In the genomic region with DNA sequence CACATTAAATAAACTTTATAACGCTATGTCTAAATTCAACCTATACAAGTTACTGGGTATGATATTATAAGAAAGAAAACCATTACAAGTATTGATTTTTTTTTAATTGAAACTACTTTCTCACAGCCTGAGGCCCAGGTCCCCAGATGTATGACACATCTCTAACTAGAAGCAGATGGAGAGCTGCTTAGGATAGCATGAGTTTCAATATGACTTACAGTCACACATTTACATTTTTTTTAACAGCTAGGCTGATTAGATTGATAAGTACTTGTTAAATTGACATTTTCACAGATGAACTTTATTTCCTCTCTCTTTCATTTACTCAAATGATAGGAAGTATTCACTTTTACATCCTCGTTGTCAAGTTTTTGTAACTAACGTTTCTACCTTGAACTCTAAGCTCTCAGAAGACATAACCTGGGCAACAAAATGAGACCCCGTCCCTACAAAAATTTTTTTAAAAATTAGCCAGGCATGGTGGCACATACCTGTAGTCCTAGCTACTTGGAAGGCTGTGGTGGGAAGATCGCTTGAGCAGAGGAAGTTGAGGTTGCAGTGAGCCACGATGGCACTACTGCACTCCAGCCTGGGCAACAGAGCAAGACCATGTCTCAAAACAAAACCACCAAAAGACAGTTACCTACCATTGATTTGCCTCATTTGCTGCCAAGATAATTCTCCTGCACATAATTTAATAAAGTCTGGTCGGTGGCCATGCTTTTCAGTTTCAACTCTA, we compare ENCODE assay signal across 9 cellular contexts. TPM values are rescaled to one million over a fixed set of nuclear protein-coding genes. Genes with fewer than 3 reads are reported as not detected.
DNase-seq lines count a peak whose midpoint lies in the region; ATAC-seq and TF ChIP-seq lines count a peak whose summit lies in the region.
"Had no signal": no experiment of that assay in that cellular context is flagged by ENCODE, and none has a peak within 500 bp of the region (broad histone marks: within the 10 kb centered on the region; RNA-seq: fewer than 3 reads in every experiment).

No MANE protein-coding gene starts in this region.

- H3K4me3 ChIP-seq in CD8-positive, alpha-beta T cell (ENCODE audit: low read depth, low read length) = no peak overlapping the region
- H3K4me3 ChIP-seq in trophoblast cell (ENCODE audit: low read depth, low read length) = no peak overlapping the region

- no peaks in the 10 kb centered on the region for H3K9me3 Mint-ChIP-seq in CD8-positive, alpha-beta T cell
- no peaks in the 10 kb centered on the region for H3K9me3 Mint-ChIP-seq in activated T-helper 2 cell treated with anti-CD3 and anti-CD28 coated beads, Interferon-gamma antibody, Interleukin-2, Interleukin-4, amounts not matched to agents 10 μg/mL and 5 μg/mL and 100 μg/mL, durations not matched to agents 14 hours and 24 hours and 36 hours

- no peak overlapping the region for H3K23ac ChIP-seq in trophoblast cell (ENCODE audit: low read length)

- TF ChIP-seq CTCF in CD8-positive, alpha-beta T cell (IDR thresholded peaks at IDR 0.05) = no peak

- peak overlapping the region; percentile 61 for H3K4me3 Mint-ChIP-seq in CD8-positive, alpha-beta T cell
- H3K4me3 Mint-ChIP-seq in activated T-helper 2 cell treated with anti-CD3 and anti-CD28 coated beads, Interferon-gamma antibody, Interleukin-2, Interleukin-4, amounts not matched to agents 10 μg/mL and 5 μg/mL and 100 μg/mL, durations not matched to agents 14 hours and 24 hours and 36 hours (ENCODE audit: low read depth) = peak overlapping the region; percentile 69
- H3K4me3 Mint-ChIP-seq: neural crest cell had no signal

- no peak overlapping the region for H4K8ac ChIP-seq in trophoblast cell (ENCODE audit: low read depth, low read length)

- no peak overlapping the region for H2BK5ac ChIP-seq in trophoblast cell (ENCODE audit: low read depth, low read length, poor library complexity)

- H3K79me1 ChIP-seq in trophoblast cell (ENCODE audit: low read length) = no peaks in the 10 kb centered on the region

- intact Hi-C loops in CD8-positive, alpha-beta T cell (cut with DNase I, micrococcal nuclease) = loop anchor here in 1 of 2 experiments (5.0 kb wide), 1 partner anchor 52 kb away; the partner anchor contains the start of gene STK39
- intact Hi-C loops in activated T-helper 2 cell treated with anti-CD3 and anti-CD28 coated beads, Interferon-gamma antibody, Interleukin-2, Interleukin-4, amounts not matched to agents 10 μg/mL and 5 μg/mL and 100 μg/mL, durations not matched to agents 14 hours and 24 hours and 36 hours (cut with micrococcal nuclease) = loop anchor here (1.0 kb wide), 4 partner anchors 16 to 50 kb away; no protein-coding TSS in a partner anchor

- H3K4ac ChIP-seq in trophoblast cell (ENCODE audit: low read depth, low read length) = no peak overlapping the region

- no peaks in the 10 kb centered on the region for H3K79me2 ChIP-seq in trophoblast cell (ENCODE audit: control insufficient read depth, insufficient read depth, low read length, poor library complexity)

- no peak overlapping the region for H3K27ac ChIP-seq in CD8-positive, alpha-beta T cell (ENCODE audit: low read depth, low read length)
- no peak overlapping the region for H3K27ac ChIP-seq in trophoblast cell (ENCODE audit: low read depth, low read length)

- peaks cover 82% of the 10 kb centered on the region for H3K4me1 Mint-ChIP-seq in CD8-positive, alpha-beta T cell (ENCODE audit: low read depth)
- H3K4me1 Mint-ChIP-seq in activated T-helper 2 cell treated with anti-CD3 and anti-CD28 coated beads, Interferon-gamma antibody, Interleukin-2, Interleukin-4, amounts not matched to agents 10 μg/mL and 5 μg/mL and 100 μg/mL, durations not matched to agents 14 hours and 24 hours and 36 hours (ENCODE audit: low read depth) = peaks cover 74% of the 10 kb centered on the region

- no peaks in the 10 kb centered on the region for H3K36me3 ChIP-seq in CD8-positive, alpha-beta T cell (ENCODE audit: insufficient read depth, low read length)
- H3K36me3 ChIP-seq in trophoblast cell (ENCODE audit: control insufficient read depth in 1 of 2, insufficient read depth in 2 of 2, low read length in 2 of 2) = no peaks in the 10 kb centered on the region

- no peak overlapping the region for H4K12ac ChIP-seq in trophoblast cell (ENCODE audit: low read depth, low read length)

- no peak overlapping the region for H2AK5ac ChIP-seq in trophoblast cell (ENCODE audit: low read length)

- no peak overlapping the region for H3K14ac ChIP-seq in trophoblast cell (ENCODE audit: low read length)

- no peaks in the 10 kb centered on the region for H3K27me3 Mint-ChIP-seq in CD8-positive, alpha-beta T cell (ENCODE audit: low read depth)
- H3K27me3 Mint-ChIP-seq in activated T-helper 2 cell treated with anti-CD3 and anti-CD28 coated beads, Interferon-gamma antibody, Interleukin-2, Interleukin-4, amounts not matched to agents 10 μg/mL and 5 μg/mL and 100 μg/mL, durations not matched to agents 14 hours and 24 hours and 36 hours (ENCODE audit: low read depth) = no peaks in the 10 kb centered on the region

- H3K4me2 ChIP-seq in trophoblast cell (ENCODE audit: low read length) = no peak overlapping the region

- no peak for TF ChIP-seq POLR2A in erythroblast (IDR thresholded peaks at IDR 0.05; ENCODE audit: low read length)

- no peak overlapping the region for H2BK12ac ChIP-seq in trophoblast cell (ENCODE audit: low read length)

- H2AFZ ChIP-seq in trophoblast cell (ENCODE audit: insufficient read depth, low read length, poor library complexity) = no peak overlapping the region

- CTCF ChIA-PET in CD8-positive, alpha-beta T cell (lab: Charles Lee) = interaction anchor here (0.7 to 1.5 kb wide), 3 partner anchors 11 to 142 kb away, joined by 3 to 5 read pairs (median 4); no protein-coding TSS in a partner anchor

- H3K9ac ChIP-seq in trophoblast cell (ENCODE audit: low read length) = no peak overlapping the region

- H3K27ac Mint-ChIP-seq in CD8-positive, alpha-beta T cell = peak overlapping the region; percentile 87
- H3K27ac Mint-ChIP-seq in activated T-helper 2 cell treated with anti-CD3 and anti-CD28 coated beads, Interferon-gamma antibody, Interleukin-2, Interleukin-4, amounts not matched to agents 10 μg/mL and 5 μg/mL and 100 μg/mL, durations not matched to agents 14 hours and 24 hours and 36 hours = peak overlapping the region; percentile 91

- no peak overlapping the region for H4K91ac ChIP-seq in trophoblast cell (ENCODE audit: low read depth, low read length)

- ATAC-seq in CD8-positive, alpha-beta T cell = peak; percentile 63
- ATAC-seq in GM19351 (IDR thresholded peaks at IDR 0.05; ENCODE audit: unreplicated experiment) (peak; percentile 95), HG03139 (IDR thresholded peaks at IDR 0.05; ENCODE audit: unreplicated experiment) (peak; percentile 88)

- POLR2A ChIA-PET in CD8-positive, alpha-beta T cell (lab: Charles Lee) = interaction anchor here (0.6 kb wide), 1 partner anchor 34 kb away, joined by 3 read pairs; no protein-coding TSS in a partner anchor

- H2BK120ac ChIP-seq in trophoblast cell (ENCODE audit: insufficient read depth, low read length, poor library complexity) = no peak overlapping the region

- peaks cover 40% of the 10 kb centered on the region for H3K4me1 ChIP-seq in CD8-positive, alpha-beta T cell (ENCODE audit: insufficient read depth, low read length)
- peaks cover 0 to 3% of the 10 kb centered on the region in 2 experiments for H3K4me1 ChIP-seq in trophoblast cell (ENCODE audit: control insufficient read depth in 1 of 2, insufficient read depth in 2 of 2, low read length in 2 of 2)

- H3K9me3 ChIP-seq in CD8-positive, alpha-beta T cell (ENCODE audit: low read length) = no peaks in the 10 kb centered on the region
- no peaks in the 10 kb centered on the region for H3K9me3 ChIP-seq in trophoblast cell (ENCODE audit: insufficient read depth, low read depth, low read length)

- no CpG with 5 or more reads among the region's 7 CpGs for WGBS in trophoblast cell (ENCODE audit: extremely low coverage, insufficient coverage, insufficient read length)

- H3K36me3 Mint-ChIP-seq in CD8-positive, alpha-beta T cell = no peaks in the 10 kb centered on the region
- peaks cover 11% of the 10 kb centered on the region for H3K36me3 Mint-ChIP-seq in activated T-helper 2 cell treated with anti-CD3 and anti-CD28 coated beads, Interferon-gamma antibody, Interleukin-2, Interleukin-4, amounts not matched to agents 10 μg/mL and 5 μg/mL and 100 μg/mL, durations not matched to agents 14 hours and 24 hours and 36 hours (ENCODE audit: low read depth)

- no peak overlapping the region for H3K18ac ChIP-seq in trophoblast cell (ENCODE audit: low read length)

- no peak for DNase-seq in CD8-positive, alpha-beta T cell
- peak; percentile 45 for DNase-seq in activated T-helper 2 cell treated with anti-CD3 and anti-CD28 coated beads, Interferon-gamma antibody, Interleukin-2, Interleukin-4, amounts not matched to agents 10 μg/mL and 5 μg/mL and 100 μg/mL, durations not matched to agents 14 hours and 24 hours and 36 hours (ENCODE audit: low spot score)
- DNase-seq in cortex of kidney (lab: John Stamatoyannopoulos, UW) (no peak), trophoblast cell (no peak), erythroblast (lab: John Stamatoyannopoulos, UW) (no peak), GDM1 (lab: John Stamatoyannopoulos, UW) (no peak)

- H3K27me3 ChIP-seq in CD8-positive, alpha-beta T cell (ENCODE audit: insufficient read depth, low read length) = no peaks in the 10 kb centered on the region
- H3K27me3 ChIP-seq in trophoblast cell (ENCODE audit: insufficient read depth, low read length) = no peaks in the 10 kb centered on the region

RNA-seq across cellular contexts. Expression of gene STK39, which starts 52.4 kb away (rescaled TPM):
- total RNA-seq in CD8-positive, alpha-beta T cell = 1 to 10 TPM; 7.5 to 9.6 TPM
- 46.0 and 46.3 TPM in 2 replicates for total RNA-seq in activated T-helper 2 cell treated with anti-CD3 and anti-CD28 coated beads, Interferon-gamma antibody, Interleukin-2, Interleukin-4, amounts not matched to agents 10 μg/mL and 5 μg/mL and 100 μg/mL, durations not matched to agents 14 hours and 24 hours and 36 hours
- 4.8 and 4.9 TPM in 2 replicates for polyA plus RNA-seq in trophoblast cell (2013)
